In the genomic region with DNA sequence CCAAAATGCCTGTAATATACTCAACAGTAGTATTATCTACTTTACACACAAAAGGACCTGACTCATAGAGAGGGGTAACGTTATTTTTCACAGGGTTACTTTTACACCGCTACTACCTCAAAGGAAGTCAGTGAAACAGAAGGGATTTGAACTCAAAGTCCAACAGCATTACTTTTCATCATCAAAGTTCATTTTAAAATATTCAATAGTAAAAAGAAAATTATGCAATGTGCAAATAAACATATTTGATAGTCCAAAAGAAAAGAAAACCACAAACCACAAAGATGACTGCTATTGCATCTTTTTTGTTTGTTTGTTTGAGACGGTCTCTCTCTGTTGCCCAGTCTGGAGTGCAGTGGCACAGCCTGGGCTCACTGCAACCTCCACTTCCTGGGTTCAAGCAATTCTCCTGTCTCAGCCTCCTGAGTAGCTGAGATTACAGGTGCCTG, we compare ENCODE assay signal across 28 cellular contexts. TPM values are rescaled to one million over a fixed set of nuclear protein-coding genes. Genes with fewer than 3 reads are reported as not detected.
DNase-seq lines count a peak whose midpoint lies in the region; ATAC-seq, FAIRE-seq and TF ChIP-seq lines count a peak whose summit lies in the region.
"Had no signal": no experiment of that assay in that cellular context is flagged by ENCODE, and none has a peak within 500 bp of the region (broad histone marks: within the 10 kb centered on the region; RNA-seq: fewer than 3 reads in every experiment).

No MANE protein-coding gene starts in this region.

- H3K4me3 ChIP-seq in RWPE2 (ENCODE audit: severe bottlenecking) (no peak overlapping the region), HepG2 (replicated peaks in 1 of 3; ENCODE audit: insufficient read depth in 1 of 3, low read depth in 2 of 3, low read length in 3 of 3) (no peak overlapping the region)
- H3K4me3 ChIP-seq: ascending aorta, GM23338, heart left ventricle, SJCRH30, upper lobe of left lung had no signal

- POLR2A ChIA-PET in HepG2 (lab: Yijun Ruan, JAX): interaction anchor here (1.0 to 4.4 kb wide), 4 partner anchors 9 to 59 kb away, joined by 4 to 32 read pairs (median 4); a partner anchor contains a TSS

- H3K27me3 ChIP-seq in RWPE2 (ENCODE audit: insufficient read depth, poor library complexity, severe bottlenecking) (no peaks in the 10 kb centered on the region), HepG2 (ENCODE audit: control insufficient read depth in 1 of 2, insufficient read depth in 2 of 2, low read length in 2 of 2) (no peaks in the 10 kb centered on the region)
- H3K27me3 ChIP-seq: ascending aorta, heart left ventricle, SJCRH30, upper lobe of left lung had no signal

- H3K27ac ChIP-seq in RWPE2 (ENCODE audit: poor library complexity, severe bottlenecking) (peak overlapping the region; percentile 78), epithelial cell of prostate (peak overlapping the region; percentile 81), HepG2 (ENCODE audit: extremely low read length, insufficient read depth, low read length) (peak overlapping the region; percentile 58)
- H3K27ac ChIP-seq: ascending aorta, C4-2B, heart left ventricle, SJCRH30, upper lobe of left lung had no signal

- H3K9ac ChIP-seq in HepG2 (ENCODE audit: insufficient read depth, low read depth, low read length): no peak overlapping the region

- TF ChIP-seq CTCF in RWPE2 (IDR thresholded peaks at IDR 0.05; ENCODE audit: poor library complexity, severe bottlenecking) (no peak), HepG2 (CRISPR knock-in tag; IDR thresholded peaks at IDR 0.05) (no peak)

- H3K36me3 ChIP-seq in RWPE2 (ENCODE audit: low read depth): no peaks in the 10 kb centered on the region
- H3K36me3 ChIP-seq in HepG2 (replicated peaks in 1 of 2; ENCODE audit: control insufficient read depth in 1 of 2, insufficient read depth in 2 of 2, low read length in 2 of 2): no peaks in the 10 kb centered on the region
- H3K36me3 ChIP-seq: ascending aorta, heart left ventricle, SJCRH30, upper lobe of left lung had no signal

- ATAC-seq in RWPE2 (ENCODE audit: low read depth): peak; percentile 73
- peak; percentile 91 for ATAC-seq in HepG2
- no peak for ATAC-seq in HG03045 (IDR thresholded peaks at IDR 0.05; ENCODE audit: unreplicated experiment)
- no peak for ATAC-seq in HG03097 (IDR thresholded peaks at IDR 0.05; ENCODE audit: low FRiP score, unreplicated experiment)
- ATAC-seq: GM23338; heart left ventricle; left cardiac atrium; Panc1; sciatic nerve; stimulated activated naive B cell treated with anti-CD40 and anti-IgM and Interleukin-4, amounts not matched to agents 10 μg/mL and 1 μg/mL and 100 μg/mL, for 72 hours had no signal

- H3K79me2 ChIP-seq in HepG2 (ENCODE audit: insufficient read depth, low read length): peaks cover 38% of the 10 kb centered on the region

- peak overlapping the region; percentile 51 for H3K4me2 ChIP-seq in HepG2 (ENCODE audit: low read depth, low read length)
- H3K4me2 ChIP-seq: GM23338 had no signal

- no TSS peak for BruUV-seq in HepG2 (replicated peaks; lab: Mats Ljungman, UMichigan)

- no peaks in the 10 kb centered on the region for H4K20me1 ChIP-seq in HepG2 (ENCODE audit: insufficient read depth, low read length)

- CTCF ChIA-PET in HepG2 (lab: Yijun Ruan, JAX; ENCODE audit: low intra/inter-chr PET ratio, low total read pairs): interaction anchor here (1.8 kb wide), 1 partner anchor 15 kb away, joined by 3 read pairs; a partner anchor contains a TSS

- TF ChIP-seq RAD21 in HepG2 (CRISPR knock-in tag; IDR thresholded peaks at IDR 0.05): no peak

- H2AFZ ChIP-seq in HepG2 (ENCODE audit: low read length): no peak overlapping the region
- H2AFZ ChIP-seq: GM23338 had no signal

- in situ Hi-C loops in HepG2 (cut with HindIII; ENCODE audit: extremely low pct_ligation_motif_present, low pct_unique_long_range_greater_than_20kb): no loop called here

- intact Hi-C loops in HepG2 (cut with micrococcal nuclease; ENCODE audit: unreplicated experiment): loop anchor here (1.0 to 2.0 kb wide), 2 partner anchors 9 to 15 kb away; a partner anchor contains a TSS

- H3K9me3 ChIP-seq in RWPE2 (ENCODE audit: severe bottlenecking): no peaks in the 10 kb centered on the region
- H3K9me3 ChIP-seq in HepG2 (ENCODE audit: low read length): no peaks in the 10 kb centered on the region
- H3K9me3 ChIP-seq: ascending aorta, heart left ventricle, SJCRH30, upper lobe of left lung had no signal

- no peak for TF ChIP-seq POLR2A in HepG2 (IDR thresholded peaks at IDR 0.05; ENCODE audit: insufficient read depth in 1 of 2, low read depth in 2 of 2, low read length in 2 of 2)

- TF ChIP-seq EP300 in HepG2 (IDR thresholded peaks at IDR 0.05; ENCODE audit: low read depth in 2 of 2, low read length in 2 of 2) (peak in 1 of 2 experiments; percentile 57; a peak in 2 of 4 replicates), HepG2 (CRISPR knock-in tag; IDR thresholded peaks at IDR 0.05; ENCODE audit: borderline replicate concordance) (no peak; the same call in 1 of the 2 replicates)

- H3K4me1 ChIP-seq in RWPE2 (ENCODE audit: insufficient read depth, poor library complexity, severe bottlenecking) (peaks cover 13% of the 10 kb centered on the region), HepG2 (ENCODE audit: insufficient read depth, low read length) (peaks cover 44% of the 10 kb centered on the region)
- H3K4me1 ChIP-seq: ascending aorta, SJCRH30, upper lobe of left lung had no signal

- no peak for FAIRE-seq in HepG2 (lab: Jason Lieb, UNC)
- FAIRE-seq: endometrium had no signal

- WGBS in HepG2 (ENCODE audit: low lambda C conversion rate): 3% methylated on average over 3 of the region's 3 CpGs

- DNase-seq in GM04503 (ENCODE audit: low read depth) (peak; percentile 14), RWPE2 (ENCODE audit: low spot score) (no peak), epithelial cell of prostate (ENCODE audit: low read depth, low spot score) (no peak), HepG2 (ENCODE audit: low spot score) (peak; percentile 78)
- no peak for DNase-seq in activated CD4-positive, CD25-positive, alpha-beta regulatory T cell treated with anti-CD3 and anti-CD28 coated beads, Interleukin-2, amount 50 U/mL, for 72 hours
- DNase-seq: activated CD4-positive, alpha-beta T cell treated with anti-CD3 and anti-CD28 coated beads, Interleukin-2, amount 50 U/mL, for 48 hours; activated CD8-positive, alpha-beta memory T cell treated with anti-CD3 and anti-CD28 coated beads, Interleukin-2, amount 50 U/mL, for 48 hours; central memory CD4-positive, alpha-beta T cell; dermis blood vessel endothelial cell; DMS79 treated with DMSO at 0.1 percent for 48 hours; heart left ventricle; left cardiac atrium; NCI-H1092 treated with DMSO at 0.1 percent for 48 hours; NCI-H187 treated with DMSO at 0.1 percent for 48 hours; NCI-H526; SJCRH30; stimulated activated CD4-positive, alpha-beta T cell treated with anti-CD3 and anti-CD28 coated beads, Interleukin-4, amount 100 ng/mL, for 4 hours; stimulated activated naive B cell treated with anti-CD40 and anti-IgM and Interleukin-4, amounts not matched to agents 10 μg/mL and 1 μg/mL and 100 μg/mL, for 72 hours; T-helper 1 cell; upper lobe of left lung had no signal

TF ChIP-seq in HepG2, 621 proteins besides CTCF, POLR2A, EP300 and RAD21 (continues in another document):
- TF ChIP-seq CBX5 (CRISPR knock-in tag; IDR thresholded peaks at IDR 0.05; ENCODE audit: borderline replicate concordance): 0 out of 2 replicates have a peak, but pooled peaks have one; percentile 36
- TF ChIP-seq RCOR2 (CRISPR knock-in tag; IDR thresholded peaks at IDR 0.05): peak; percentile 85
- TF ChIP-seq, protein P1, sequence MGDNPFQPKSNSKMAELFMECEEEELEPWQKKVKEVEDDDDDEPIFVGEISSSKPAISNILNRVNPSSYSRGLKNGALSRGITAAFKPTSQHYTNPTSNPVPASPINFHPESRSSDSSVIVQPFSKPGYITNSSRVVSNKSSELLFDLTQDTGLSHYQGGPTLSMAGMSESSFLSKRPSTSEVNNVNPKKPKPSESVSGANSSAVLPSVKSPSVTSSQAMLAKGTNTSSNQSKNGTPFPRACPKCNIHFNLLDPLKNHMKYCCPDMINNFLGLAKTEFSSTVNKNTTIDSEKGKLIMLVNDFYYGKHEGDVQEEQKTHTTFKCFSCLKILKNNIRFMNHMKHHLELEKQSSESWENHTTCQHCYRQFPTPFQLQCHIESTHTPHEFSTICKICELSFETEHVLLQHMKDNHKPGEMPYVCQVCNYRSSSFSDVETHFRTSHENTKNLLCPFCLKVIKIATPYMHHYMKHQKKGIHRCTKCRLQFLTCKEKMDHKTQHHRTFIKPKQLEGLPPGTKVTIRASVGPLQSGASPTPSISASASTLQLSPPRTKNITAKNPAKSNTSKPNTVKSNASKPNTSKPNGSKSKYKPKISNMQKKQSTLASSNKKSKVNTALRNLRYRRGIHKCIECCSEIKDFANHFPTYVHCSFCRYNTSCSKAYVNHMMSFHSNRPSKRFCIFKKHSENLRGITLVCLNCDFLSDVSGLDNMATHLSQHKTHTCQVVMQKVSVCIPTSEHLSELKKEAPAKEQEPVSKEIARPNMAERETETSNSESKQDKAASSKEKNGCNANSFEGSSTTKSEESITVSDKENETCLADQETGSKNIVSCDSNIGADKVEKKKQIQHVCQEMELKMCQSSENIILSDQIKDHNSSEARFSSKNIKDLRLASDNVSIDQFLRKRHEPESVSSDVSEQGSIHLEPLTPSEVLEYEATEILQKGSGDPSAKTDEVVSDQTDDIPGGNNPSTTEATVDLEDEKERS (CRISPR knock-in tag; IDR thresholded peaks at IDR 0.05): no peak

RNA-seq across cellular contexts. Expression of a gene that starts 15.5 kb away (rescaled TPM):
- total RNA-seq in HepG2 (2016; rRNA removed; fragmentation: Illumina TruSeq; extraction: Trizol): 39.7 and 55.9 TPM in 2 replicates
- total RNA-seq in HepG2 (2016; cell fraction: cytosol; rRNA removed; fragmentation: Illumina TruSeq; extraction: Trizol; ENCODE audit: low read depth): 6.6 and 6.7 TPM in 2 replicates
- total RNA-seq in HepG2 (2016; cell fraction: insoluble cytoplasmic fraction; rRNA removed; fragmentation: Illumina TruSeq; extraction: Trizol): 38.3 and 52.3 TPM in 2 replicates
- 12.4 and 13.0 TPM in 2 replicates for total RNA-seq in HepG2 (2016; cell fraction: membrane; rRNA removed; fragmentation: Illumina TruSeq; extraction: Trizol)
- 48.8 and 49.6 TPM in 2 replicates for total RNA-seq in HepG2 (2016; cell fraction: nucleus; rRNA removed; fragmentation: Illumina TruSeq; extraction: Trizol)
- polyA plus RNA-seq in HepG2 (2011; rRNA removed): 17.1 and 20.6 TPM in 2 replicates
- polyA plus RNA-seq in HepG2 (2011; cell fraction: cytosol; rRNA removed): 8.0 and 12.8 TPM in 2 replicates
- 10.3 and 14.8 TPM in 2 replicates for polyA plus RNA-seq in HepG2 (2011; cell fraction: nucleus; rRNA removed)
- polyA plus RNA-seq in HepG2 (2012): 20.4 and 21.5 TPM in 2 replicates
- 0.51 and 0.53 TPM in 2 replicates for polyA plus RNA-seq in HepG2 (2016; cell fraction: cytosol; fragmentation: Illumina TruSeq; extraction: Trizol; ENCODE audit: low read depth)
- 36.3 and 40.4 TPM in 2 replicates for polyA plus RNA-seq in HepG2 (2016; cell fraction: insoluble cytoplasmic fraction; fragmentation: Illumina TruSeq; extraction: Trizol; ENCODE audit: low read depth)
- 1.8 and 2.8 TPM in 2 replicates for polyA plus RNA-seq in HepG2 (2016; cell fraction: membrane; fragmentation: Illumina TruSeq; extraction: Trizol; ENCODE audit: low read depth)
- 42.7 and 43.8 TPM in 2 replicates for polyA plus RNA-seq in HepG2 (2016; cell fraction: nucleus; fragmentation: Illumina TruSeq; extraction: Trizol; ENCODE audit: insufficient read depth, low read depth)
- 9.2 and 26.7 TPM in 2 replicates for polyA minus RNA-seq in HepG2 (2011; rRNA and poly(A)+ RNA removed; ENCODE audit: low replicate concordance)
- polyA minus RNA-seq in HepG2 (2011; cell fraction: cytosol; rRNA and poly(A)+ RNA removed): 21.9 and 27.8 TPM in 2 replicates
- polyA minus RNA-seq in HepG2 (2011; cell fraction: nucleus; rRNA and poly(A)+ RNA removed): 109 and 125 TPM in 2 replicates

Comparison
In these comparisons a context has a peak if more than half of its experiments do, and no peak if none do; other contexts are left out.
1. DNase-seq: peak in GM04503 (single experiment) and HepG2 (single experiment); none in RWPE2 (single experiment), epithelial cell of prostate (single experiment) and activated CD4-positive, CD25-positive, alpha-beta regulatory T cell treated with anti-CD3 and anti-CD28 coated beads, Interleukin-2, amount 50 U/mL, for 72 hours (single experiment).
2. ATAC-seq: peak in RWPE2 (single experiment) and HepG2 (single experiment); none in HG03045 (single experiment) and HG03097 (single experiment).
3. Peak in every context shown above with its lines, with median percentiles within 50 percentile points of each other: H3K27ac ChIP-seq.